ENCODE assay signal across 1 cellular context in genomic region chr20:1118336-1119127, GRCh38.
TF ChIP-seq lines count a peak whose summit lies in the region.

PSMF1 (plus strand) TSS chr20:1118602; CDS start chr20:1118774, 172 bp downstream.

TF ChIP-seq in HepG2, 621 proteins besides CTCF, POLR2A, EP300 and RAD21 (continued from another document and continues in another):
- peak; percentile 95 for TF ChIP-seq IRF9 (CRISPR knock-in tag; IDR thresholded peaks at IDR 0.05; ENCODE audit: borderline replicate concordance)
- no peak for TF ChIP-seq KDM6A (CRISPR knock-in tag; IDR thresholded peaks at IDR 0.05; ENCODE audit: low read depth)
- peak; percentile 98 for TF ChIP-seq MYPOP (CRISPR knock-in tag; IDR thresholded peaks at IDR 0.05)
- TF ChIP-seq ZNF652 (CRISPR knock-in tag; IDR thresholded peaks at IDR 0.05; ENCODE audit: borderline replicate concordance, low read depth), result peak; percentile 78
- TF ChIP-seq HES4 (CRISPR knock-in tag; IDR thresholded peaks at IDR 0.05; ENCODE audit: borderline replicate concordance), result peak; percentile 6; the same call in 1 of the 2 replicates
- no peak for TF ChIP-seq JUNB (CRISPR knock-in tag; IDR thresholded peaks at IDR 0.05; ENCODE audit: borderline replicate concordance)
- no peak for TF ChIP-seq SOX6 (IDR thresholded peaks at IDR 0.05)
- peak; percentile 92 for TF ChIP-seq SOX6 (CRISPR knock-in tag; IDR thresholded peaks at IDR 0.05)
- peak; percentile 90 for TF ChIP-seq ZNF746 (CRISPR knock-in tag; IDR thresholded peaks at IDR 0.05)
- TF ChIP-seq THAP9 (CRISPR knock-in tag; IDR thresholded peaks at IDR 0.05; ENCODE audit: borderline replicate concordance), result peak; percentile 100
- TF ChIP-seq TBL1XR1 (IDR thresholded peaks at IDR 0.05; ENCODE audit: borderline replicate concordance, low read length, partially characterized antibody), result peak; percentile 91
- TF ChIP-seq ZNF788 (CRISPR knock-in tag; IDR thresholded peaks at IDR 0.05; ENCODE audit: borderline replicate concordance), result peak; percentile 100
- TF ChIP-seq KLF9 (CRISPR knock-in tag; IDR thresholded peaks at IDR 0.05; ENCODE audit: low read depth), result peak; percentile 100
- no peak; the same call in 1 of the 2 replicates for TF ChIP-seq RARG (CRISPR knock-in tag; IDR thresholded peaks at IDR 0.05; ENCODE audit: low read depth)
- TF ChIP-seq KLF13 (CRISPR knock-in tag; IDR thresholded peaks at IDR 0.05), result peak; percentile 28; the same call in 1 of the 2 replicates
- TF ChIP-seq ZFP36L2 (CRISPR knock-in tag; IDR thresholded peaks at IDR 0.05), result peak; percentile 95
- no peak for TF ChIP-seq LCORL (IDR thresholded peaks at IDR 0.05)
- peak; percentile 93 for TF ChIP-seq LCORL (CRISPR knock-in tag; IDR thresholded peaks at IDR 0.05)
- no peak for TF ChIP-seq PAF1 (CRISPR knock-in tag; IDR thresholded peaks at IDR 0.05)
- peak; percentile 40; the same call in 1 of the 2 replicates for TF ChIP-seq ADNP (CRISPR knock-in tag; IDR thresholded peaks at IDR 0.05)
- peak; percentile 89 for TF ChIP-seq SIX4 (CRISPR knock-in tag; IDR thresholded peaks at IDR 0.05)
- peak; percentile 63 for TF ChIP-seq RBM22 (optimal IDR thresholded peaks at IDR 0.05; ENCODE audit: low read length)
- peak; percentile 98 for TF ChIP-seq ZNF136 (CRISPR knock-in tag; IDR thresholded peaks at IDR 0.05; ENCODE audit: low read depth)
- peak; percentile 100 for TF ChIP-seq KDM3A (CRISPR knock-in tag; IDR thresholded peaks at IDR 0.05; ENCODE audit: low read depth)
- TF ChIP-seq KLF11 (CRISPR knock-in tag; IDR thresholded peaks at IDR 0.05), result peak; percentile 90
- TF ChIP-seq ZNF234 (CRISPR knock-in tag; conservative IDR thresholded peaks at IDR 0.05), result no peak
- TF ChIP-seq ZNF616 (CRISPR knock-in tag; IDR thresholded peaks at IDR 0.05; ENCODE audit: low read depth), result peak; percentile 94
- peak; percentile 81 for TF ChIP-seq ZNF143 (CRISPR knock-in tag; IDR thresholded peaks at IDR 0.05)
- TF ChIP-seq ZBTB37 (CRISPR knock-in tag; IDR thresholded peaks at IDR 0.05), result 0 out of 2 replicates have a peak, but pooled peaks have one; percentile 70
- peak; percentile 97 for TF ChIP-seq TFDP2 (CRISPR knock-in tag; IDR thresholded peaks at IDR 0.05)
- TF ChIP-seq ZNF879 (CRISPR knock-in tag; IDR thresholded peaks at IDR 0.05), result peak; percentile 69; the same call in 1 of the 2 replicates
- peak; percentile 94 for TF ChIP-seq ZNF138 (CRISPR knock-in tag; IDR thresholded peaks at IDR 0.05; ENCODE audit: low read depth)
- TF ChIP-seq MLXIP (CRISPR knock-in tag; IDR thresholded peaks at IDR 0.05; ENCODE audit: borderline replicate concordance), result peak; percentile 85; the same call in 1 of the 2 replicates
- TF ChIP-seq ARNTL (CRISPR knock-in tag; IDR thresholded peaks at IDR 0.05), result peak; percentile 93
- no peak; the same call in 1 of the 2 replicates for TF ChIP-seq EHMT2 (IDR thresholded peaks at IDR 0.05; ENCODE audit: borderline replicate concordance, low read depth, low read length)
- TF ChIP-seq ARNT (IDR thresholded peaks at IDR 0.05), result no peak
- peak; percentile 64; the same call in 1 of the 2 replicates for TF ChIP-seq SKIL (CRISPR knock-in tag; IDR thresholded peaks at IDR 0.05; ENCODE audit: borderline replicate concordance)
- peak; percentile 92 for TF ChIP-seq ZBED4 (CRISPR knock-in tag; IDR thresholded peaks at IDR 0.05; ENCODE audit: borderline replicate concordance)
- TF ChIP-seq EZH2 (conservative IDR thresholded peaks at IDR 0.05; ENCODE audit: low read depth, low read length), result no peak
- TF ChIP-seq ZNF251 (CRISPR knock-in tag; IDR thresholded peaks at IDR 0.05), result peak; percentile 94; the same call in 1 of the 2 replicates
- peak; percentile 98 for TF ChIP-seq ZNF891 (CRISPR knock-in tag; IDR thresholded peaks at IDR 0.05)
